18 cellular contexts compared by ENCODE assay signal in genomic region chr3:186993940-186994670, GRCh38.
DNase-seq lines count a peak whose midpoint lies in the region; ATAC-seq and TF ChIP-seq lines count a peak whose summit lies in the region.
"Had no signal": no experiment of that assay in that cellular context is flagged by ENCODE, and none has a peak within 500 bp of the region (broad histone marks: within the 10 kb centered on the region; RNA-seq: fewer than 3 reads in every experiment).

No MANE protein-coding gene starts in this region.

- no peak overlapping the region for H3K4me3 Mint-ChIP-seq in activated T-helper 2 cell treated with anti-CD3 and anti-CD28 coated beads, Interferon-gamma antibody, Interleukin-2, Interleukin-4, amounts not matched to agents 10 μg/mL and 5 μg/mL and 100 μg/mL, durations not matched to agents 14 hours and 24 hours and 36 hours (ENCODE audit: low read depth)
- H3K4me3 Mint-ChIP-seq in nephron (no peak overlapping the region), endothelial cell (ENCODE audit: unreplicated experiment) (no peak overlapping the region)

- TF ChIP-seq CTCF in GM12865 (IDR thresholded peaks at IDR 0.05; ENCODE audit: insufficient read depth, low read depth, low read length, missing control alignments) (no peak), nephron (IDR thresholded peaks at IDR 0.05; ENCODE audit: unreplicated experiment in 3 of 3) (no peak), endothelial cell (IDR thresholded peaks at IDR 0.05; ENCODE audit: unreplicated experiment) (no peak)

- no peak overlapping the region for H3K4me3 ChIP-seq in GM12865 (ENCODE audit: low read depth, low read length)
- H3K4me3 ChIP-seq: SK-N-MC, skin epidermis, uterus had no signal

- DNase-seq in GM12865 (ENCODE audit: low read depth) (peak; percentile 62), endothelial cell (ENCODE audit: low spot score) (no peak)
- no peak for DNase-seq in activated T-helper 2 cell treated with anti-CD3 and anti-CD28 coated beads, Interferon-gamma antibody, Interleukin-2, Interleukin-4, amounts not matched to agents 10 μg/mL and 5 μg/mL and 100 μg/mL, durations not matched to agents 14 hours and 24 hours and 36 hours (ENCODE audit: low spot score)
- DNase-seq: C1 segment of cervical spinal cord; central memory CD4-positive, alpha-beta T cell; mesendoderm; NCI-H187; NCI-H510A; occipital lobe; stimulated activated naive CD4-positive, alpha-beta T cell treated with Interleukin-2 at 50 U/mL for 16 hours; uterus had no signal

- H3K36me3 Mint-ChIP-seq in activated T-helper 2 cell treated with anti-CD3 and anti-CD28 coated beads, Interferon-gamma antibody, Interleukin-2, Interleukin-4, amounts not matched to agents 10 μg/mL and 5 μg/mL and 100 μg/mL, durations not matched to agents 14 hours and 24 hours and 36 hours (ENCODE audit: low read depth), result peaks cover 52% of the 10 kb centered on the region
- H3K36me3 Mint-ChIP-seq in nephron (ENCODE audit: low read depth) (peaks cover 31% of the 10 kb centered on the region), endothelial cell (ENCODE audit: low read depth, unreplicated experiment) (peaks cover 22% of the 10 kb centered on the region)

- peak overlapping the region; percentile 60 for H3K27ac Mint-ChIP-seq in activated T-helper 2 cell treated with anti-CD3 and anti-CD28 coated beads, Interferon-gamma antibody, Interleukin-2, Interleukin-4, amounts not matched to agents 10 μg/mL and 5 μg/mL and 100 μg/mL, durations not matched to agents 14 hours and 24 hours and 36 hours
- peak overlapping the region; percentile 16 to 80 (median 67) for H3K27ac Mint-ChIP-seq in nephron
- H3K27ac Mint-ChIP-seq in endothelial cell (ENCODE audit: unreplicated experiment), result no peak overlapping the region
- H3K27ac Mint-ChIP-seq: activated naive CD4-positive, alpha-beta T cell treated with anti-CD3 and anti-CD28 coated beads, Interleukin-2, amount 50 U/mL, for 72 hours had no signal

- H3K4me1 Mint-ChIP-seq in activated T-helper 2 cell treated with anti-CD3 and anti-CD28 coated beads, Interferon-gamma antibody, Interleukin-2, Interleukin-4, amounts not matched to agents 10 μg/mL and 5 μg/mL and 100 μg/mL, durations not matched to agents 14 hours and 24 hours and 36 hours (ENCODE audit: low read depth), result peaks cover 32% of the 10 kb centered on the region
- H3K4me1 Mint-ChIP-seq in nephron, result peaks cover 16% of the 10 kb centered on the region
- H3K4me1 Mint-ChIP-seq in endothelial cell (ENCODE audit: unreplicated experiment), result peaks cover 38% of the 10 kb centered on the region

- ATAC-seq in HG03045 (IDR thresholded peaks at IDR 0.05; ENCODE audit: unreplicated experiment) (peak; percentile 40), HG02763 (IDR thresholded peaks at IDR 0.05; ENCODE audit: unreplicated experiment) (no peak), HG03108 (IDR thresholded peaks at IDR 0.05; ENCODE audit: unreplicated experiment) (no peak)

- intact Hi-C loops in activated T-helper 2 cell treated with anti-CD3 and anti-CD28 coated beads, Interferon-gamma antibody, Interleukin-2, Interleukin-4, amounts not matched to agents 10 μg/mL and 5 μg/mL and 100 μg/mL, durations not matched to agents 14 hours and 24 hours and 36 hours (cut with micrococcal nuclease), result no loop called here

- H3K9me3 Mint-ChIP-seq in activated T-helper 2 cell treated with anti-CD3 and anti-CD28 coated beads, Interferon-gamma antibody, Interleukin-2, Interleukin-4, amounts not matched to agents 10 μg/mL and 5 μg/mL and 100 μg/mL, durations not matched to agents 14 hours and 24 hours and 36 hours, result no peaks in the 10 kb centered on the region
- H3K9me3 Mint-ChIP-seq in nephron, result no peaks in the 10 kb centered on the region
- no peaks in the 10 kb centered on the region for H3K9me3 Mint-ChIP-seq in endothelial cell (ENCODE audit: unreplicated experiment)

- no peaks in the 10 kb centered on the region for H3K27me3 Mint-ChIP-seq in activated T-helper 2 cell treated with anti-CD3 and anti-CD28 coated beads, Interferon-gamma antibody, Interleukin-2, Interleukin-4, amounts not matched to agents 10 μg/mL and 5 μg/mL and 100 μg/mL, durations not matched to agents 14 hours and 24 hours and 36 hours (ENCODE audit: low read depth)
- no peaks in the 10 kb centered on the region for H3K27me3 Mint-ChIP-seq in nephron (ENCODE audit: low read depth)
- H3K27me3 Mint-ChIP-seq in endothelial cell (ENCODE audit: unreplicated experiment), result peaks cover 3% of the 10 kb centered on the region
